Comparison of ENCODE assay signal across 18 cellular contexts in genomic region chr3:14569474-14569873, GRCh38.
DNase-seq lines count a peak whose midpoint lies in the region; ATAC-seq and TF ChIP-seq lines count a peak whose summit lies in the region.
"Had no signal": no experiment of that assay in that cellular context is flagged by ENCODE, and none has a peak within 500 bp of the region (broad histone marks: within the 10 kb centered on the region; RNA-seq: fewer than 3 reads in every experiment).

No MANE protein-coding gene starts in this region.

- H3K4me2 ChIP-seq in BLaER1, result peak overlapping the region; percentile 13; the same call in 1 of the 2 replicates

- H3K27ac ChIP-seq in BLaER1 (no peak overlapping the region), KOPT-K1 (ENCODE audit: low read depth, low read length, poor library complexity, severe bottlenecking) (peak overlapping the region; percentile 64), neutrophil (peak overlapping the region; percentile 94)
- H3K27ac ChIP-seq: C4-2B, SJCRH30 had no signal

- H3K4me1 ChIP-seq in BLaER1, result peaks cover 27% of the 10 kb centered on the region
- H3K4me1 ChIP-seq in neutrophil (ENCODE audit: control insufficient read depth in 1 of 2, insufficient read depth in 1 of 2, low read depth in 1 of 2, low read length in 1 of 2), result peaks cover 39 to 42% of the 10 kb centered on the region in 2 experiments
- H3K4me1 ChIP-seq: Caco-2, SJCRH30 had no signal

- H3K4me3 ChIP-seq in BLaER1, result no peak overlapping the region
- H3K4me3 ChIP-seq in neutrophil (ENCODE audit: low read depth in 1 of 2, low read length in 1 of 2), result peak overlapping the region; percentile 44 to 53
- H3K4me3 ChIP-seq: GM12878, SJCRH30 had no signal

- no peak overlapping the region for H3K9ac ChIP-seq in BLaER1

- H3K27me3 ChIP-seq in BLaER1, result no peaks in the 10 kb centered on the region
- H3K27me3 ChIP-seq in neutrophil, result peaks cover 8% of the 10 kb centered on the region

- peak; percentile 13 for DNase-seq in SIG-M5 (lab: John Stamatoyannopoulos, UW)
- DNase-seq in activated naive CD4-positive, alpha-beta T cell (lab: John Stamatoyannopoulos, UW), result no peak
- DNase-seq: Caco-2, EL, GDM1, HCEC 1CT, NCI-H2029, NCI-H446 treated with DMSO at 0.1 percent for 48 hours, NCI-H526, SJCRH30 had no signal

- H3K36me3 ChIP-seq in BLaER1, result no peaks in the 10 kb centered on the region
- no peaks in the 10 kb centered on the region for H3K36me3 ChIP-seq in KOPT-K1 (ENCODE audit: insufficient read depth, low read length)
- H3K36me3 ChIP-seq in neutrophil, result no peaks in the 10 kb centered on the region
- H3K36me3 ChIP-seq: SJCRH30 had no signal

- no peak for TF ChIP-seq CTCF in neutrophil (IDR thresholded peaks at IDR 0.05)

- H3K9me3 ChIP-seq in BLaER1 (no peaks in the 10 kb centered on the region), KOPT-K1 (ENCODE audit: insufficient read depth, low read length, poor library complexity, severe bottlenecking) (no peaks in the 10 kb centered on the region), neutrophil (no peaks in the 10 kb centered on the region)
- H3K9me3 ChIP-seq: Caco-2, SJCRH30 had no signal

- no peaks in the 10 kb centered on the region; the same call in 1 of the 2 replicates for H4K20me1 ChIP-seq in BLaER1

- ATAC-seq in HG03095 (IDR thresholded peaks at IDR 0.05; ENCODE audit: unreplicated experiment), result no peak
- no peak for ATAC-seq in GM19351 (IDR thresholded peaks at IDR 0.05; ENCODE audit: unreplicated experiment)
- ATAC-seq: SK-N-SH treated with all-trans-retinoic acid at 6 μM for 48 hours had no signal
